In the genomic region with DNA sequence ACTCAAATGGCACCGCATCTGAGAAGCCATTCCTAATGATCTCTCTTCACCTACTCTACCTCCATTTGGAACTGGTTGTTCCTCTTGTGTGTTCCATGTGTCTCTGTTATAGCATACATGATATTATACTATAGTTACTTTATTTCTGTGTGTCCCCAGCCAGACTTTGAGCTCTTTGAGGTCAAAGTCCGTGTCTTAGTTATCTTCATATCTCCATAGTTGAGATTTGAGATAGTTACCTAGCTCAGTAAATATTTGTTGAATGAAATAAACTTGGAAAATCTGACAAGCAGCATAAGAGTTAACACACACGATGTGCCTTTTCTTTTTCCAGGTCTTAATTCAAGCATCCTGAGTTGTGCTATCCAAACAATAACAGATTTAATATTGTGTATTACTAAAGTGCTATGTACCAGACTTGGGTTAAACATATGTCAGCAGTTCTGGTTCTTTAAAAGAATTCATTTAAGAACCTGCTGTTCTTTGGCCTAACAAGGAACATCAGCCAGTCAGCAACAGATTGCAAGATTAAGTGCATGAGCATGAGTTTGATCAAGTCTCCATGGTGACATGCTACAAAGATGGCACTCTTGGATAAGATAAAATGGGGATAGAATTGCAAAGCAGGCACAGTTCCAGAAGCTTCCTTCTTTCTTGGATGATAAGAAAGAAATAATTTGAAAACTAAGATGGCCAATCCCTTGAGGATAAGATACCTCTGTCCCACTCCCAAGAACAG, we compare ENCODE assay signal across 15 cellular contexts. TPM values are rescaled to one million over a fixed set of nuclear protein-coding genes. Genes with fewer than 3 reads are reported as not detected.
DNase-seq lines count a peak whose midpoint lies in the region; ATAC-seq, FAIRE-seq and TF ChIP-seq lines count a peak whose summit lies in the region.
"Had no signal": no experiment of that assay in that cellular context is flagged by ENCODE, and none has a peak within 500 bp of the region (broad histone marks: within the 10 kb centered on the region; RNA-seq: fewer than 3 reads in every experiment).

No MANE protein-coding gene starts in this region.

- no peak for TF ChIP-seq CTCF in A549 (IDR thresholded peaks at IDR 0.05)
- no peak for TF ChIP-seq CTCF in K562 (IDR thresholded peaks at IDR 0.05 in 2 of 3, conservative IDR thresholded peaks at IDR 0.05 in 1 of 3; ENCODE audit: insufficient read depth in 2 of 3, low read depth in 1 of 3, low read length in 3 of 3)

- H3K4me1 ChIP-seq in A549 (no peaks in the 10 kb centered on the region), K562 (replicated peaks in 1 of 2; ENCODE audit: control insufficient read depth in 2 of 2, insufficient read depth in 2 of 2, low read length in 2 of 2) (no peaks in the 10 kb centered on the region), small intestine (ENCODE audit: control insufficient read depth in 2 of 2, insufficient read depth in 1 of 2, low read depth in 1 of 2, low read length in 1 of 2) (no peaks in the 10 kb centered on the region)
- H3K4me1 ChIP-seq: BE2C, HAP-1 had no signal

- no peak for TF ChIP-seq EP300 in A549 (IDR thresholded peaks at IDR 0.05)
- no peak for TF ChIP-seq EP300 in K562 (IDR thresholded peaks at IDR 0.05; ENCODE audit: low read length)

- CTCF ChIA-PET in A549 (lab: Yijun Ruan, JAX) (interaction anchor here (3.0 kb wide), 1 partner anchor 9 kb away, joined by 14 read pairs; a partner anchor contains a TSS), K562 (lab: Yijun Ruan, JAX; ENCODE audit: low intra/inter-chr PET ratio) (no interaction called here)

- H2AFZ ChIP-seq in K562 (ENCODE audit: low read depth, low read length) = no peak overlapping the region

- H3K27ac ChIP-seq in A549 (no peak overlapping the region), K562 (ENCODE audit: extremely low read depth, low read depth, low read length) (no peak overlapping the region), small intestine (ENCODE audit: low read depth in 1 of 2, low read length in 1 of 2) (no peak overlapping the region)
- H3K27ac ChIP-seq: C4-2B had no signal

- no peak overlapping the region for H3K4me2 ChIP-seq in A549
- H3K4me2 ChIP-seq in K562 (ENCODE audit: insufficient read depth, low read length) = no peak overlapping the region

- intact Hi-C loops in K562 (cut with micrococcal nuclease) = no loop called here

- WGBS in A549 (ENCODE audit: missing lambda C conversion rate) = 47% methylated on average over 3 of the region's 3 CpGs
- 0% methylated on average over 3 of the region's 3 CpGs for WGBS in K562 (ENCODE audit: insufficient coverage, low coverage, missing lambda C conversion rate)
- WGBS in small intestine, 3 donors = 39 to 68% (median 51%) methylated on average over 3 of the region's 3 CpGs

- H3K4me3 ChIP-seq in A549 = no peak overlapping the region
- no peak overlapping the region for H3K4me3 ChIP-seq in K562
- H3K4me3 ChIP-seq in small intestine (ENCODE audit: low read depth in 1 of 2, low read length in 2 of 2) = no peak overlapping the region
- H3K4me3 ChIP-seq: HAP-1 had no signal

- H3K9me3 ChIP-seq in A549 (no peaks in the 10 kb centered on the region), K562 (replicated peaks; ENCODE audit: control insufficient read depth, insufficient read depth, low read depth, low read length) (no peaks in the 10 kb centered on the region), small intestine (ENCODE audit: control insufficient read depth, low read depth) (no peaks in the 10 kb centered on the region)
- H3K9me3 ChIP-seq: BE2C, HAP-1 had no signal

- DNase-seq in NCI-H2171 treated with DMSO at 0.1 percent for 48 hours (lab: John Stamatoyannopoulos, UW) (peak; percentile 11), NCI-H2171 (lab: John Stamatoyannopoulos, UW) (no peak), A549 (ENCODE audit: low read depth in 1 of 2, low spot score in 1 of 2) (no peak), K562 (ENCODE audit: extremely low read depth in 1 of 4, low spot score in 3 of 4) (no peak), small intestine (peak; percentile 39), NCI-H2107 treated with DMSO at 0.1 percent for 48 hours (lab: John Stamatoyannopoulos, UW; ENCODE audit: unreplicated experiment) (no peak), HUDEP-2 (lab: John Stamatoyannopoulos, UW; ENCODE audit: unreplicated experiment in 76 of 76) (no peak)
- DNase-seq: BE2C; CD4-positive, alpha-beta memory T cell; DMS53; GF-D8 had no signal

- no peak for ATAC-seq in A549
- ATAC-seq in K562 = no peak

- H3K79me2 ChIP-seq in K562 (ENCODE audit: control insufficient read depth, insufficient read depth, low read length) = no peaks in the 10 kb centered on the region

- no TSS peak for BruUV-seq in K562 (replicated peaks; lab: Mats Ljungman, UMichigan)

- peaks cover 6 to 15% of the 10 kb centered on the region in 2 experiments; a peak in 4 of 5 replicates for H3K27me3 ChIP-seq in K562 (ENCODE audit: control insufficient read depth in 2 of 2, insufficient read depth in 2 of 2, low read length in 2 of 2)
- H3K27me3 ChIP-seq in small intestine (ENCODE audit: control insufficient read depth in 2 of 2, insufficient read depth in 2 of 2, low read length in 2 of 2) = no peaks in the 10 kb centered on the region
- H3K27me3 ChIP-seq: BE2C had no signal

- no peaks in the 10 kb centered on the region for H3K9me1 ChIP-seq in K562 (ENCODE audit: control insufficient read depth, insufficient read depth, low read length)

- TF ChIP-seq RAD21 in A549 (conservative IDR thresholded peaks at IDR 0.05 in 1 of 2, IDR thresholded peaks at IDR 0.05 in 1 of 2) (no peak), K562 (CRISPR knock-in tag; conservative IDR thresholded peaks at IDR 0.05 in 1 of 2, IDR thresholded peaks at IDR 0.05 in 1 of 2) (no peak)

- no peak overlapping the region for H3K9ac ChIP-seq in K562 (ENCODE audit: insufficient read depth in 1 of 2, low read depth in 2 of 2, low read length in 2 of 2)

- H4K20me1 ChIP-seq in K562 (replicated peaks; ENCODE audit: control insufficient read depth, insufficient read depth, low read length) = no peaks in the 10 kb centered on the region

- TF ChIP-seq POLR2A in A549 (IDR thresholded peaks at IDR 0.05; ENCODE audit: low read length) = no peak
- TF ChIP-seq POLR2A in K562 (conservative IDR thresholded peaks at IDR 0.05) = no peak

- POLR2A ChIA-PET in A549 (lab: Yijun Ruan, JAX) = no interaction called here
- POLR2A ChIA-PET in K562 (lab: Yijun Ruan, JAX) = no interaction called here

- FAIRE-seq in A549 (lab: Jason Lieb, UNC) (no peak), K562 (lab: Jason Lieb, UNC) (no peak), small intestine (lab: Jason Lieb, UNC) (no peak)
- FAIRE-seq: D721Med, H1 had no signal

- in situ Hi-C loops in K562 (cut with MboI) = loop anchor here (10.0 kb wide), 1 partner anchor 474 kb away; no protein-coding TSS in a partner anchor

- H3K36me3 ChIP-seq in K562 (ENCODE audit: control insufficient read depth, insufficient read depth, low read length) (no peaks in the 10 kb centered on the region), small intestine (ENCODE audit: control insufficient read depth in 2 of 2, insufficient read depth in 2 of 2, low read length in 2 of 2) (no peaks in the 10 kb centered on the region)
- H3K36me3 ChIP-seq: BE2C, HAP-1 had no signal

TF ChIP-seq in A549, 52 proteins besides CTCF, POLR2A, EP300 and RAD21:
- no peak for TF ChIP-seq CHD4 (IDR thresholded peaks at IDR 0.05; ENCODE audit: borderline replicate concordance)
- no peak for TF ChIP-seq ZSCAN20 (CRISPR knock-in tag; IDR thresholded peaks at IDR 0.05)
- TF ChIP-seq MAFK (IDR thresholded peaks at IDR 0.05; ENCODE audit: partially characterized antibody) = peak; percentile 19
- no peak for TF ChIP-seq HOXB5 (CRISPR knock-in tag; IDR thresholded peaks at IDR 0.05)
- TF ChIP-seq, protein P1, sequence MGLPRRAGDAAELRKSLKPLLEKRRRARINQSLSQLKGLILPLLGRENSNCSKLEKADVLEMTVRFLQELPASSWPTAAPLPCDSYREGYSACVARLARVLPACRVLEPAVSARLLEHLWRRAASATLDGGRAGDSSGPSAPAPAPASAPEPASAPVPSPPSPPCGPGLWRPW (IDR thresholded peaks at IDR 0.05) = no peak
- no peak for TF ChIP-seq CEBPB (IDR thresholded peaks at IDR 0.05)

TF ChIP-seq in K562, 482 proteins besides CTCF, POLR2A, EP300 and RAD21 (continues in another document):
- TF ChIP-seq, protein P2, sequence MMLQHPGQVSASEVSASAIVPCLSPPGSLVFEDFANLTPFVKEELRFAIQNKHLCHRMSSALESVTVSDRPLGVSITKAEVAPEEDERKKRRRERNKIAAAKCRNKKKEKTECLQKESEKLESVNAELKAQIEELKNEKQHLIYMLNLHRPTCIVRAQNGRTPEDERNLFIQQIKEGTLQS (IDR thresholded peaks at IDR 0.05) = no peak
- TF ChIP-seq, protein P2 (CRISPR knock-in tag; conservative IDR thresholded peaks at IDR 0.05) = no peak
- TF ChIP-seq FOXJ2 (tag; IDR thresholded peaks at IDR 0.05) (peak; percentile 90), ZNF316 (IDR thresholded peaks at IDR 0.05) (peak; percentile 9; the same call in 1 of the 2 replicates)

RNA-seq across cellular contexts. Expression of a gene that starts 8.7 kb away (rescaled TPM):
- polyA plus RNA-seq in A549 (2011; rRNA removed) = 14.1 and 15.2 TPM in 2 replicates
- polyA plus RNA-seq in A549 (2012; cell fraction: cytosol; rRNA removed) = 10.6 and 12.3 TPM in 2 replicates
- 8.0 and 8.9 TPM in 2 replicates for polyA plus RNA-seq in A549 (2012; cell fraction: nucleus; rRNA removed)
- polyA plus RNA-seq in A549 (2017; fragmentation: RNase III; extraction: RNeasy Plus Mini Kit Qiagen cat#74134 plus additional on column Dnase treatment) = 14.3 to 16.1 TPM (median 15.6 TPM) in 3 replicates
- 30.7 and 31.7 TPM in 2 replicates for polyA minus RNA-seq in A549 (2011; rRNA and poly(A)+ RNA removed)
- 2.4 and 4.7 TPM in 2 replicates for total RNA-seq in K562 (2011; cell fraction: chromatin; rRNA removed; ENCODE audit: low replicate concordance)
- total RNA-seq in K562 (2011; cell fraction: nucleolus; rRNA removed) = 3.3 and 3.5 TPM in 2 replicates
- 4.5 and 7.1 TPM in 2 replicates for total RNA-seq in K562 (2011; cell fraction: nucleoplasm; rRNA removed)
- 2.2 and 3.0 TPM in 2 replicates for total RNA-seq in K562 (2014; rRNA removed)
- 2.7 and 3.2 TPM in 2 replicates for total RNA-seq in K562 (2014; rRNA removed; fragmentation: Illumina TruSeq; extraction: Trizol)
- total RNA-seq in K562 (2015; rRNA removed; fragmentation: Illumina TruSeq; extraction: Trizol) = 2.9 and 3.0 TPM in 2 replicates
- total RNA-seq in K562 (2021) = 5.5 and 5.7 TPM in 2 replicates
- 1.3 and 2.2 TPM in 2 replicates for polyA plus RNA-seq in K562 (2011; rRNA removed)
- polyA plus RNA-seq in K562 (2011; cell fraction: cytosol; rRNA removed) = 1.5 and 2.8 TPM in 2 replicates
- 0.70 and 2.1 TPM in 2 replicates for polyA plus RNA-seq in K562 (2011; cell fraction: nucleus; rRNA removed)
- polyA plus RNA-seq in K562 (2012) = 2.4 and 3.2 TPM in 2 replicates
- polyA plus RNA-seq in K562 (2014; fragmentation: Illumina TruSeq; extraction: Trizol) = 3.9 and 4.8 TPM in 2 replicates
- polyA plus RNA-seq in K562 (2014; fragmentation: Nextera tagmentation; extraction: Ambion mirVana) = under 1 TPM; 0.63 to 0.67 TPM
- 1.4 and 2.0 TPM in 2 replicates for polyA plus RNA-seq in K562 (2014; rRNA removed)
- polyA minus RNA-seq in K562 (2011; rRNA and poly(A)+ RNA removed) = 6.3 and 10.1 TPM in 2 replicates
- polyA minus RNA-seq in K562 (2011; cell fraction: cytosol; rRNA and poly(A)+ RNA removed) = 3.0 and 6.8 TPM in 2 replicates
- polyA minus RNA-seq in K562 (2011; cell fraction: nucleus; rRNA and poly(A)+ RNA removed) = 2.4 and 3.5 TPM in 2 replicates
- 1 to 10 TPM; 5.4 to 9.8 (median 5.4) TPM for polyA plus RNA-seq in small intestine
- polyA plus RNA-seq: CD4-positive, alpha-beta memory T cell had no signal

Comparison
In these comparisons a context has a peak if more than half of its experiments do, and no peak if none do; other contexts are left out.
1. DNase-seq: peak in NCI-H2171 treated with DMSO at 0.1 percent for 48 hours (single experiment) and small intestine (single experiment); none in NCI-H2171 (single experiment), A549 (0 of 2), K562 (0 of 4), NCI-H2107 treated with DMSO at 0.1 percent for 48 hours (single experiment) and HUDEP-2 (0 of 76).